Comparison of ENCODE assay signal across 19 cellular contexts in genomic region chr3:137012097-137012501, GRCh38. TPM values are rescaled to one million over a fixed set of nuclear protein-coding genes. Genes with fewer than 3 reads are reported as not detected.
DNase-seq lines count a peak whose midpoint lies in the region; ATAC-seq, FAIRE-seq and TF ChIP-seq lines count a peak whose summit lies in the region.
"Had no signal": no experiment of that assay in that cellular context is flagged by ENCODE, and none has a peak within 500 bp of the region (broad histone marks: within the 10 kb centered on the region; RNA-seq: fewer than 3 reads in every experiment).

No MANE protein-coding gene starts in this region.

- no peaks in the 10 kb centered on the region for H3K27me3 Mint-ChIP-seq in CD8-positive, alpha-beta T cell (ENCODE audit: low read depth)
- H3K27me3 Mint-ChIP-seq: B cell had no signal

- H4K20me1 ChIP-seq in keratinocyte (ENCODE audit: control insufficient read depth, extremely low read depth, insufficient read depth, low read length) = no peaks in the 10 kb centered on the region

- dilution Hi-C loops in keratinocyte (cut with MboI; ENCODE audit: extremely low pct_ligation_motif_present, low sequenced_read_pairs) = no loop called here

- peak; percentile 59 for FAIRE-seq in keratinocyte (lab: Jason Lieb, UNC)
- FAIRE-seq: GM18507, islet of Langerhans had no signal

- H3K9me1 ChIP-seq in keratinocyte (ENCODE audit: control insufficient read depth, extremely low read depth, insufficient read depth, low read length) = peaks cover 3% of the 10 kb centered on the region

- no peak overlapping the region for H3K27ac Mint-ChIP-seq in CD8-positive, alpha-beta T cell
- H3K27ac Mint-ChIP-seq: B cell had no signal

- intact Hi-C loops in CD8-positive, alpha-beta T cell (cut with DNase I, micrococcal nuclease) = loop anchor here in 1 of 2 experiments (5.0 to 10.0 kb wide), 2 partner anchors 465 to 757 kb away; partner anchors contain the start of gene PCCB

- H3K9ac ChIP-seq in keratinocyte (ENCODE audit: control insufficient read depth, extremely low read depth, insufficient read depth, low read length) = no peak overlapping the region

- H3K4me1 ChIP-seq in keratinocyte (ENCODE audit: control insufficient read depth, extremely low read depth, insufficient read depth, low read length) = peaks cover 24% of the 10 kb centered on the region
- no peaks in the 10 kb centered on the region for H3K4me1 ChIP-seq in CD8-positive, alpha-beta T cell (ENCODE audit: insufficient read depth, low read length)
- H3K4me1 ChIP-seq: uterus had no signal

- H3K9me3 Mint-ChIP-seq in CD8-positive, alpha-beta T cell = no peaks in the 10 kb centered on the region

- no peak overlapping the region for H3K4me2 ChIP-seq in keratinocyte (ENCODE audit: control insufficient read depth, extremely low read depth, insufficient read depth, low read depth, low read length)

- CTCF ChIA-PET in AG04450 (lab: Charles Lee) = interaction anchor here (0.6 to 1.4 kb wide), 5 partner anchors 150 to 707 kb away, joined by 3 to 13 read pairs (median 4); partner anchors contain the start of genes NCK1 and STAG1
- CTCF ChIA-PET in CD8-positive, alpha-beta T cell (lab: Charles Lee) = interaction anchor here (6.6 kb wide), 1 partner anchor 256 kb away, joined by 127 read pairs; the partner anchor contains the start of gene STAG1

- no peak for ATAC-seq in CD8-positive, alpha-beta T cell
- ATAC-seq: HCT116, Panc1 had no signal

- peaks cover 8% of the 10 kb centered on the region for H3K4me1 Mint-ChIP-seq in CD8-positive, alpha-beta T cell (ENCODE audit: low read depth)

- peak; percentile 20 for DNase-seq in AG04450 (ENCODE audit: low read depth, low spot score)
- peak; percentile 47 for DNase-seq in HFF-Myc (ENCODE audit: extremely low read depth, low read depth)
- peak; percentile 64 to 87 for DNase-seq in cardiac fibroblast (ENCODE audit: low read depth in 2 of 2)
- no peak for DNase-seq in keratinocyte (ENCODE audit: low read depth, low spot score)
- no peak for DNase-seq in CD8-positive, alpha-beta T cell
- no peak for DNase-seq in DMS79 treated with DMSO at 0.1 percent for 48 hours (lab: John Stamatoyannopoulos, UW)
- no peak for DNase-seq in NCI-H510A (lab: John Stamatoyannopoulos, UW)
- DNase-seq in cerebellum (ENCODE audit: low spot score) = no peak
- DNase-seq: activated CD4-positive, alpha-beta T cell treated with anti-CD3 and anti-CD28 coated beads, Interleukin-2, amount 50 U/mL, for 48 hours; activated naive CD4-positive, alpha-beta T cell; caudate nucleus; NCI-H446; stimulated activated CD4-positive, alpha-beta T cell treated with anti-CD3 and anti-CD28 coated beads, Interleukin-1b, Interleukin-23, amount 100 ng/mL, for 48 hours; uterus had no signal

- TF ChIP-seq CTCF in AG04450 (IDR thresholded peaks at IDR 0.05; ENCODE audit: low read depth, low read length) = no peak
- TF ChIP-seq CTCF in HFF-Myc (IDR thresholded peaks at IDR 0.05; ENCODE audit: low read depth, low read length, missing control alignments) = no peak
- TF ChIP-seq CTCF in cardiac fibroblast (IDR thresholded peaks at IDR 0.05; ENCODE audit: low read depth, low read length) = no peak
- no peak for TF ChIP-seq CTCF in keratinocyte (optimal IDR thresholded peaks at IDR 0.05 in 1 of 3, IDR thresholded peaks at IDR 0.05 in 1 of 3, conservative IDR thresholded peaks at IDR 0.05 in 1 of 3; ENCODE audit: extremely low read depth in 1 of 3, insufficient read depth in 2 of 3, low read length in 3 of 3)
- TF ChIP-seq CTCF in CD8-positive, alpha-beta T cell (IDR thresholded peaks at IDR 0.05) = no peak

- H3K36me3 Mint-ChIP-seq in CD8-positive, alpha-beta T cell = no peaks in the 10 kb centered on the region

- H3K9me3 ChIP-seq in AG04450 (ENCODE audit: control insufficient read depth, insufficient read depth, low read length) (no peaks in the 10 kb centered on the region), keratinocyte (ENCODE audit: control insufficient read depth, low read depth, low read length) (no peaks in the 10 kb centered on the region)
- no peaks in the 10 kb centered on the region for H3K9me3 ChIP-seq in CD8-positive, alpha-beta T cell (ENCODE audit: low read length)
- H3K9me3 ChIP-seq: uterus had no signal

- H3K4me3 ChIP-seq in AG04450 (ENCODE audit: low read depth, low read length) (no peak overlapping the region), HFF-Myc (replicated peaks; ENCODE audit: low read depth, low read length) (no peak overlapping the region), cardiac fibroblast (replicated peaks in 1 of 2; ENCODE audit: low read depth in 2 of 2, low read length in 2 of 2) (no peak overlapping the region), keratinocyte (ENCODE audit: control insufficient read depth in 2 of 3, extremely low read depth in 1 of 3, insufficient read depth in 2 of 3, low read depth in 1 of 3, low read length in 3 of 3) (no peak overlapping the region)
- no peak overlapping the region for H3K4me3 ChIP-seq in CD8-positive, alpha-beta T cell (ENCODE audit: low read depth, low read length)
- H3K4me3 ChIP-seq: uterus had no signal

- POLR2A ChIA-PET in AG04450 (lab: Yijun Ruan, JAX) = interaction anchor here (0.9 kb wide), 1 partner anchor 260 kb away, joined by 5 read pairs; the partner anchor contains the start of gene STAG1
- POLR2A ChIA-PET in CD8-positive, alpha-beta T cell (lab: Charles Lee) = no interaction called here

- peaks cover 21 to 25% of the 10 kb centered on the region in 2 experiments for H3K36me3 ChIP-seq in keratinocyte (ENCODE audit: control insufficient read depth in 2 of 2, extremely low read depth in 1 of 2, insufficient read depth in 2 of 2, low read length in 2 of 2)
- no peaks in the 10 kb centered on the region for H3K36me3 ChIP-seq in CD8-positive, alpha-beta T cell (ENCODE audit: insufficient read depth, low read length)
- H3K36me3 ChIP-seq: uterus had no signal

- H3K4me3 Mint-ChIP-seq in CD8-positive, alpha-beta T cell = no peak overlapping the region
- H3K4me3 Mint-ChIP-seq: B cell had no signal

- no peak overlapping the region for H2AFZ ChIP-seq in keratinocyte (ENCODE audit: control insufficient read depth, low read length)

- H3K27ac ChIP-seq in AG04450 (ENCODE audit: low read depth, low read length) (no peak overlapping the region), keratinocyte (ENCODE audit: control insufficient read depth, insufficient read depth, low read length) (peak overlapping the region; percentile 31)
- H3K27ac ChIP-seq in CD8-positive, alpha-beta T cell (ENCODE audit: low read depth, low read length) = no peak overlapping the region
- H3K27ac ChIP-seq: uterus had no signal

- H3K79me2 ChIP-seq in keratinocyte (ENCODE audit: control insufficient read depth, insufficient read depth, low read length) = peaks cover 3% of the 10 kb centered on the region

- H3K27me3 ChIP-seq in AG04450 (ENCODE audit: control insufficient read depth, insufficient read depth, low read length) (no peaks in the 10 kb centered on the region), keratinocyte (ENCODE audit: control insufficient read depth, extremely low read depth, insufficient read depth, low read length) (no peaks in the 10 kb centered on the region)
- no peaks in the 10 kb centered on the region for H3K27me3 ChIP-seq in CD8-positive, alpha-beta T cell (ENCODE audit: insufficient read depth, low read length)
- H3K27me3 ChIP-seq: uterus had no signal

RNA-seq across cellular contexts. Expression of gene IL20RB, which starts 54.3 kb away (rescaled TPM):
- 2.1 and 2.5 TPM in 2 replicates for polyA plus RNA-seq in AG04450 (2011; rRNA removed)
- polyA minus RNA-seq in AG04450 (2011; rRNA and poly(A)+ RNA removed) = 1.0 and 1.9 TPM in 2 replicates
- 192 to 319 TPM (median 239 TPM) in 3 replicates for polyA plus RNA-seq in keratinocyte
- polyA plus RNA-seq in keratinocyte (2011; ENCODE audit: low read depth) = 184 TPM
- 225 and 262 TPM in 2 replicates for polyA plus RNA-seq in keratinocyte (2011; cell fraction: cytosol; rRNA removed)
- polyA plus RNA-seq in keratinocyte (2011; cell fraction: nucleus; rRNA removed) = 370 and 408 TPM in 2 replicates
- polyA plus RNA-seq in keratinocyte (2012; ENCODE audit: low replicate concordance) = 146 and 323 TPM in 2 replicates
- 130 to 258 TPM (median 162 TPM) in 3 replicates for polyA minus RNA-seq in keratinocyte
- 91.5 TPM for polyA minus RNA-seq in keratinocyte (2011; cell fraction: cytosol; rRNA and poly(A)+ RNA removed)
- polyA minus RNA-seq in keratinocyte (2011; cell fraction: nucleus; rRNA and poly(A)+ RNA removed) = 103 and 179 TPM in 2 replicates
- total RNA-seq in CD8-positive, alpha-beta T cell = 1 to 10 TPM; 1.2 to 1.5 TPM
- total RNA-seq in cerebellum = 0.45 TPM

Comparison
In these comparisons a context has a peak if more than half of its experiments do, and no peak if none do; other contexts are left out.
1. DNase-seq: peak in AG04450 (single experiment), HFF-Myc (single experiment) and cardiac fibroblast (2 of 2); none in keratinocyte (single experiment), CD8-positive, alpha-beta T cell (0 of 7), DMS79 treated with DMSO at 0.1 percent for 48 hours (single experiment), NCI-H510A (single experiment) and cerebellum (single experiment).